ENCODE assay signal across 23 cellular contexts in genomic region chr6:115870464-115870863, GRCh38.
"Had no signal": no experiment of that assay in that cellular context is flagged by ENCODE, and none has a peak within 500 bp of the region (broad histone marks: within the 10 kb centered on the region; RNA-seq: fewer than 3 reads in every experiment).

No MANE protein-coding gene starts in this region.

- H3K4me1 ChIP-seq: esophagus muscularis mucosa, foreskin keratinocyte, gastroesophageal sphincter, heart right ventricle, lower lobe of right lung had no signal

- H3K27me3 Mint-ChIP-seq: central memory CD8-positive, alpha-beta T cell had no signal

- H3K4me1 Mint-ChIP-seq: central memory CD8-positive, alpha-beta T cell; mesothelial cell of epicardium had no signal

- H3K27ac Mint-ChIP-seq: mesothelial cell of epicardium had no signal

- FAIRE-seq: colon, endothelial cell of umbilical vein, frontal cortex, islet of Langerhans, keratinocyte had no signal

- ATAC-seq: foreskin keratinocyte, gastroesophageal sphincter, heart right ventricle, left cardiac atrium, lower lobe of right lung, mucosa of descending colon had no signal

- H3K27me3 ChIP-seq: esophagus muscularis mucosa, gastroesophageal sphincter had no signal

- H3K27ac ChIP-seq: coronary artery, dorsolateral prefrontal cortex, esophagus muscularis mucosa, foreskin keratinocyte, gastroesophageal sphincter, heart right ventricle, left ventricle myocardium inferior, lower lobe of right lung had no signal

- H3K4me3 ChIP-seq: coronary artery, dorsolateral prefrontal cortex, esophagus muscularis mucosa, gastroesophageal sphincter, heart right ventricle, left ventricle myocardium inferior, lower lobe of right lung, mucosa of descending colon had no signal

- H3K9me3 ChIP-seq: esophagus muscularis mucosa, gastroesophageal sphincter, heart right ventricle, left ventricle myocardium inferior, lower lobe of right lung, mucosa of descending colon had no signal

- DNase-seq: dermis blood vessel endothelial cell; dorsolateral prefrontal cortex; effector CD4-positive, alpha-beta T cell; effector memory CD4-positive, alpha-beta T cell; foreskin keratinocyte; head of caudate nucleus; heart right ventricle; hippocampal formation; left cardiac atrium; left ventricle myocardium inferior; lower lobe of right lung; mesenchymal stem cell; mucosa of descending colon had no signal

- H3K36me3 ChIP-seq: esophagus muscularis mucosa, gastroesophageal sphincter, heart right ventricle, left ventricle myocardium inferior, lower lobe of right lung had no signal

- H3K4me3 Mint-ChIP-seq: central memory CD8-positive, alpha-beta T cell; mesothelial cell of epicardium had no signal

- H3K36me3 Mint-ChIP-seq: mesothelial cell of epicardium had no signal
